ENCODE assay signal across 8 cellular contexts in genomic region chr15:74768771-74769342, GRCh38. TPM values are rescaled to one million over a fixed set of nuclear protein-coding genes. Genes with fewer than 3 reads are reported as not detected.
DNase-seq lines count a peak whose midpoint lies in the region; TF ChIP-seq lines count a peak whose summit lies in the region.

No MANE protein-coding gene starts in this region.

- DNase-seq in NCI-H2107 treated with DMSO at 0.1 percent for 48 hours (lab: John Stamatoyannopoulos, UW; ENCODE audit: unreplicated experiment): peak; percentile 24
- DNase-seq in NCI-H2107 (lab: John Stamatoyannopoulos, UW): no peak
- peak; percentile 47 for DNase-seq in M059J (ENCODE audit: low read depth)
- DNase-seq in T-helper 2 cell: peak in 3 of 5 experiments; percentile 45 to 58 (median 58)
- DNase-seq in breast epithelium (ENCODE audit: low spot score in 2 of 2): peak; percentile 57 to 64
- DNase-seq in islet precursor cell: peak; percentile 81
- DNase-seq in stimulated activated CD4-positive, alpha-beta T cell treated with anti-CD3 and anti-CD28 coated beads, Interleukin-4, amount 100 ng/mL, for 4 hours: peak; percentile 57 to 60
- no peak for DNase-seq in NCI-H2029 (lab: John Stamatoyannopoulos, UW)

- H3K27me3 ChIP-seq in breast epithelium: no peaks in the 10 kb centered on the region

- no peak overlapping the region for H3K27ac ChIP-seq in breast epithelium

- no peak for TF ChIP-seq POLR2A in breast epithelium (IDR thresholded peaks at IDR 0.05)

- H3K4me1 ChIP-seq in breast epithelium: no peaks in the 10 kb centered on the region

- H3K9me3 ChIP-seq in breast epithelium: no peaks in the 10 kb centered on the region

- intact Hi-C loops in breast epithelium (cut with DNase I; ENCODE audit: low total_unique reads): no loop called here

- no peaks in the 10 kb centered on the region for H3K36me3 ChIP-seq in breast epithelium

- TF ChIP-seq CTCF in breast epithelium (IDR thresholded peaks at IDR 0.05): peak; percentile 66 to 86 (median 84)

- H3K4me3 ChIP-seq in breast epithelium: peak overlapping the region in 1 of 3 donors; percentile 3

RNA-seq across cellular contexts. Expression of gene CSK, which starts 13.0 kb away (rescaled TPM):
- 9.4 and 23.8 TPM in 2 replicates for total RNA-seq in M059J (2014; rRNA removed; shearing (Covaris generic))
- total RNA-seq in breast epithelium: 10 to 100 TPM; 18.7 to 26.2 (median 18.7) TPM

RNA-seq across cellular contexts. Expression of gene CYP1A2, which starts 20.2 kb away (rescaled TPM):
- not detected in 2 replicates for total RNA-seq in M059J (2014; rRNA removed; shearing (Covaris generic))
- not detected for total RNA-seq in breast epithelium

RNA-seq across cellular contexts. Expression of gene CYP1A1, which starts 43.5 kb away (rescaled TPM):
- 1.4 and 3.3 TPM in 2 replicates for total RNA-seq in M059J (2014; rRNA removed; shearing (Covaris generic))
- total RNA-seq in breast epithelium: 10 to 100 TPM in 1 of 3 donors, 1 to 10 TPM in 1, under 1 TPM in 1; 0.80 to 32.1 (median 4.8) TPM

RNA-seq across cellular contexts. Expression of gene LMAN1L, which starts 43.8 kb away (rescaled TPM):
- not detected in 2 replicates for total RNA-seq in M059J (2014; rRNA removed; shearing (Covaris generic))
- under 1 TPM in 1 of 3 donors, not detected in 2; 0.15 TPM for total RNA-seq in breast epithelium

RNA-seq across cellular contexts. Expression of gene CPLX3, which starts 57.6 kb away (rescaled TPM):
- total RNA-seq in M059J (2014; rRNA removed; shearing (Covaris generic)): not detected in 2 replicates
- under 1 TPM in 1 of 3 donors, not detected in 2; 0.66 TPM for total RNA-seq in breast epithelium

Comparison
In these comparisons a context has a peak if more than half of its experiments do, and no peak if none do; other contexts are left out.
1. DNase-seq: peak in NCI-H2107 treated with DMSO at 0.1 percent for 48 hours (single experiment), M059J (single experiment), T-helper 2 cell (3 of 5), breast epithelium (2 of 2), islet precursor cell (single experiment) and stimulated activated CD4-positive, alpha-beta T cell treated with anti-CD3 and anti-CD28 coated beads, Interleukin-4, amount 100 ng/mL, for 4 hours (2 of 2); none in NCI-H2107 (single experiment) and NCI-H2029 (single experiment).